In genomic region chr22:45308624-45309421, GRCh38 we compare ENCODE assay signal across 9 cellular contexts. TPM values are rescaled to one million over a fixed set of nuclear protein-coding genes. Genes with fewer than 3 reads are reported as not detected.
DNase-seq lines count a peak whose midpoint lies in the region; ATAC-seq and TF ChIP-seq lines count a peak whose summit lies in the region.
"Had no signal": no experiment of that assay in that cellular context is flagged by ENCODE, and none has a peak within 500 bp of the region (broad histone marks: within the 10 kb centered on the region; RNA-seq: fewer than 3 reads in every experiment).

No MANE protein-coding gene starts in this region.

- peak overlapping the region; percentile 83 to 97 (median 90) for H3K4me3 ChIP-seq in BLaER1 treated with 17β-estradiol and CSF1 and Interleukin-3, amounts not matched to agents 10 nM and 100 nM
- peak overlapping the region; percentile 81 for H3K4me3 ChIP-seq in astrocyte of the cerebellum (ENCODE audit: low read depth, low read length)
- peak overlapping the region; percentile 82 to 89 for H3K4me3 ChIP-seq in left lung
- H3K4me3 ChIP-seq in thoracic aorta: peak overlapping the region; percentile 91

- H4K20me1 ChIP-seq in BLaER1 treated with 17β-estradiol and CSF1 and Interleukin-3, amounts not matched to agents 10 nM and 100 nM: peaks cover 6 to 37% (median 34%) of the 10 kb centered on the region in 11 experiments; a peak in 20 of 22 replicates

- peak overlapping the region; percentile 64 to 91 (median 89); a peak in 21 of 22 replicates for H3K27ac ChIP-seq in BLaER1 treated with 17β-estradiol and CSF1 and Interleukin-3, amounts not matched to agents 10 nM and 100 nM
- peak overlapping the region; percentile 69 to 72 for H3K27ac ChIP-seq in left lung
- peak overlapping the region; percentile 70 to 75 for H3K27ac ChIP-seq in thoracic aorta

- H3K4me1 ChIP-seq in BLaER1 treated with 17β-estradiol and CSF1 and Interleukin-3, amounts not matched to agents 10 nM and 100 nM: peaks cover 40 to 75% (median 52%) of the 10 kb centered on the region in 10 experiments
- H3K4me1 ChIP-seq in left lung: peaks cover 3 to 32% of the 10 kb centered on the region in 2 donors
- H3K4me1 ChIP-seq in thoracic aorta (ENCODE audit: control insufficient read depth in 1 of 2, low read depth in 2 of 2): peaks cover 6 to 30% of the 10 kb centered on the region in 2 donors

- H3K9me3 ChIP-seq in BLaER1 treated with 17β-estradiol and CSF1 and Interleukin-3, amounts not matched to agents 10 nM and 100 nM (replicated peaks in 1 of 11): no peaks in the 10 kb centered on the region
- H3K9me3 ChIP-seq in left lung (no peaks in the 10 kb centered on the region), thoracic aorta (no peaks in the 10 kb centered on the region)

- no peak for ATAC-seq in left lung
- no peak for ATAC-seq in thoracic aorta (ENCODE audit: insufficient number of reproducible peaks, low FRiP score, low read depth)
- ATAC-seq in GM18520 (IDR thresholded peaks at IDR 0.05; ENCODE audit: unreplicated experiment): no peak

- H3K4me2 ChIP-seq in BLaER1 treated with 17β-estradiol and CSF1 and Interleukin-3, amounts not matched to agents 10 nM and 100 nM: peak overlapping the region; percentile 69 to 98 (median 88)

- intact Hi-C loops in left lung (cut with DNase I): no loop called here

- peak overlapping the region; percentile 68 to 95 (median 92) for H3K9ac ChIP-seq in BLaER1 treated with 17β-estradiol and CSF1 and Interleukin-3, amounts not matched to agents 10 nM and 100 nM

- peaks cover 0 to 22% (median 13%) of the 10 kb centered on the region in 11 experiments; a peak in 13 of 22 replicates for H3K36me3 ChIP-seq in BLaER1 treated with 17β-estradiol and CSF1 and Interleukin-3, amounts not matched to agents 10 nM and 100 nM
- H3K36me3 ChIP-seq in left lung (no peaks in the 10 kb centered on the region), thoracic aorta (no peaks in the 10 kb centered on the region)

- in situ Hi-C loops in KBM-7 (cut with MboI; ENCODE audit: low pct_unique_long_range_greater_than_20kb, low sequenced_read_pairs): no loop called here
- in situ Hi-C loops in astrocyte of the cerebellum (cut with HindIII; ENCODE audit: low sequenced_read_pairs): no loop called here

- DNase-seq in KBM-7: peak; percentile 62
- DNase-seq in astrocyte of the cerebellum (ENCODE audit: low read depth): no peak
- DNase-seq in left lung: no peak
- no peak for DNase-seq in thoracic aorta (ENCODE audit: low spot score)
- DNase-seq in inferior parietal cortex (ENCODE audit: extremely low spot score): no peak
- no peak for DNase-seq in A172 (ENCODE audit: low spot score)

- no peak for TF ChIP-seq CTCF in astrocyte of the cerebellum (IDR thresholded peaks at IDR 0.05; ENCODE audit: low read depth, low read length, missing control alignments)
- TF ChIP-seq CTCF in left lung (IDR thresholded peaks at IDR 0.05): no peak
- TF ChIP-seq CTCF in thoracic aorta (IDR thresholded peaks at IDR 0.05): no peak

- no peaks in the 10 kb centered on the region for H3K27me3 ChIP-seq in BLaER1 treated with 17β-estradiol and CSF1 and Interleukin-3, amounts not matched to agents 10 nM and 100 nM
- H3K27me3 ChIP-seq in left lung (no peaks in the 10 kb centered on the region), thoracic aorta (replicated peaks; ENCODE audit: insufficient read depth) (no peaks in the 10 kb centered on the region)

RNA-seq across cellular contexts. Expression of gene FAM118A, which starts 0.9 kb away (rescaled TPM):
- total RNA-seq in left lung (10 to 100 TPM; 23.9 to 31.8 TPM), thoracic aorta (100 to 1,000 TPM in 1 of 2 donors, 10 to 100 TPM in 1; 54.4 to 244 TPM)
- total RNA-seq in A172 (2014; rRNA removed; shearing (Covaris generic)): 20.8 and 21.8 TPM in 2 replicates

RNA-seq across cellular contexts. Expression of gene UPK3A, which starts 24.1 kb away (rescaled TPM):
- total RNA-seq in left lung (not detected), thoracic aorta (not detected)
- not detected in 2 replicates for total RNA-seq in A172 (2014; rRNA removed; shearing (Covaris generic))
- total RNA-seq: myocyte had no signal
